In genomic region chr18:13555192-13555591, GRCh38 we compare ENCODE assay signal across 18 cellular contexts.
DNase-seq lines count a peak whose midpoint lies in the region; ATAC-seq and FAIRE-seq lines count a peak whose summit lies in the region.
"Had no signal": no experiment of that assay in that cellular context is flagged by ENCODE, and none has a peak within 500 bp of the region (broad histone marks: within the 10 kb centered on the region; RNA-seq: fewer than 3 reads in every experiment).

No MANE protein-coding gene starts in this region.

- no peaks in the 10 kb centered on the region for H3K36me3 ChIP-seq in trophoblast cell (ENCODE audit: control insufficient read depth in 1 of 2, insufficient read depth in 2 of 2, low read length in 2 of 2)

- H3K18ac ChIP-seq in trophoblast cell (ENCODE audit: low read length): no peak overlapping the region

- no peak overlapping the region for H3K23ac ChIP-seq in trophoblast cell (ENCODE audit: low read length)

- FAIRE-seq in urothelium cell line (lab: Jason Lieb, UNC): peak; percentile 78
- FAIRE-seq: GM12878, GM18507, H54 had no signal

- no peak overlapping the region for H2BK120ac ChIP-seq in trophoblast cell (ENCODE audit: insufficient read depth, low read length, poor library complexity)

- H3K27ac Mint-ChIP-seq in activated T-cell treated with anti-CD3 and anti-CD28 coated beads, Interleukin-2, amount 50 U/mL, for 24 hours: peak overlapping the region; percentile 23
- H3K27ac Mint-ChIP-seq in activated naive CD8-positive, alpha-beta T cell: peak overlapping the region; percentile 17
- H3K27ac Mint-ChIP-seq in activated naive CD8-positive, alpha-beta T cell treated with anti-CD3 and anti-CD28 coated beads for 36 hours: no peak overlapping the region
- no peak overlapping the region for H3K27ac Mint-ChIP-seq in activated T-helper 17 cell treated with anti-CD3 and anti-CD28 coated beads, Interleukin-2, amount 50 U/mL, for 72 hours

- peak; percentile 69 for ATAC-seq in activated T-helper 17 cell treated with anti-CD3 and anti-CD28 coated beads, Interleukin-2, amount 50 U/mL, for 72 hours (replicated peaks)
- ATAC-seq: GM12878, HCT116 had no signal

- no peaks in the 10 kb centered on the region for H3K9me3 ChIP-seq in trophoblast cell (ENCODE audit: insufficient read depth, low read depth, low read length)
- H3K9me3 ChIP-seq: BLaER1 had no signal

- no peaks in the 10 kb centered on the region for H3K4me1 ChIP-seq in trophoblast cell (ENCODE audit: control insufficient read depth in 1 of 2, insufficient read depth in 2 of 2, low read length in 2 of 2)

- no peaks in the 10 kb centered on the region for H3K79me1 ChIP-seq in trophoblast cell (ENCODE audit: low read length)

- H3K4me3 Mint-ChIP-seq in activated T-cell treated with anti-CD3 and anti-CD28 coated beads, Interleukin-2, amount 50 U/mL, for 24 hours: no peak overlapping the region
- H3K4me3 Mint-ChIP-seq in activated naive CD8-positive, alpha-beta T cell: no peak overlapping the region
- H3K4me3 Mint-ChIP-seq in activated naive CD8-positive, alpha-beta T cell treated with anti-CD3 and anti-CD28 coated beads for 36 hours: no peak overlapping the region
- H3K4me3 Mint-ChIP-seq in activated T-helper 17 cell treated with anti-CD3 and anti-CD28 coated beads, Interleukin-2, amount 50 U/mL, for 72 hours: no peak overlapping the region

- no peak overlapping the region for H2BK12ac ChIP-seq in trophoblast cell (ENCODE audit: low read length)

- H3K27me3 ChIP-seq in trophoblast cell (ENCODE audit: insufficient read depth, low read length): no peaks in the 10 kb centered on the region
- H3K27me3 ChIP-seq: BLaER1 had no signal

- H2BK5ac ChIP-seq in trophoblast cell (ENCODE audit: low read depth, low read length, poor library complexity): no peak overlapping the region

- no peaks in the 10 kb centered on the region for H3K36me3 Mint-ChIP-seq in activated T-cell treated with anti-CD3 and anti-CD28 coated beads, Interleukin-2, amount 50 U/mL, for 24 hours (ENCODE audit: low read depth)
- peaks cover under 1% of the 10 kb centered on the region for H3K36me3 Mint-ChIP-seq in activated naive CD8-positive, alpha-beta T cell
- peaks cover 9% of the 10 kb centered on the region for H3K36me3 Mint-ChIP-seq in activated naive CD8-positive, alpha-beta T cell treated with anti-CD3 and anti-CD28 coated beads for 36 hours
- no peaks in the 10 kb centered on the region for H3K36me3 Mint-ChIP-seq in activated T-helper 17 cell treated with anti-CD3 and anti-CD28 coated beads, Interleukin-2, amount 50 U/mL, for 72 hours (ENCODE audit: low read depth)

- no peak overlapping the region for H4K91ac ChIP-seq in trophoblast cell (ENCODE audit: low read depth, low read length)

- H3K4me2 ChIP-seq in trophoblast cell (ENCODE audit: low read length): no peak overlapping the region
- H3K4me2 ChIP-seq: BLaER1 had no signal

- H3K9me3 Mint-ChIP-seq in activated T-cell treated with anti-CD3 and anti-CD28 coated beads, Interleukin-2, amount 50 U/mL, for 24 hours: no peaks in the 10 kb centered on the region
- H3K9me3 Mint-ChIP-seq in activated naive CD8-positive, alpha-beta T cell (ENCODE audit: low read depth): no peaks in the 10 kb centered on the region
- H3K9me3 Mint-ChIP-seq in activated naive CD8-positive, alpha-beta T cell treated with anti-CD3 and anti-CD28 coated beads for 36 hours: no peaks in the 10 kb centered on the region
- H3K9me3 Mint-ChIP-seq in activated T-helper 17 cell treated with anti-CD3 and anti-CD28 coated beads, Interleukin-2, amount 50 U/mL, for 72 hours: no peaks in the 10 kb centered on the region

- H4K8ac ChIP-seq in trophoblast cell (ENCODE audit: low read depth, low read length): no peak overlapping the region

- H3K4me1 Mint-ChIP-seq in activated T-cell treated with anti-CD3 and anti-CD28 coated beads, Interleukin-2, amount 50 U/mL, for 24 hours (ENCODE audit: low read depth): peaks cover 32% of the 10 kb centered on the region
- peaks cover 24% of the 10 kb centered on the region for H3K4me1 Mint-ChIP-seq in activated naive CD8-positive, alpha-beta T cell (ENCODE audit: low read depth)
- H3K4me1 Mint-ChIP-seq in activated naive CD8-positive, alpha-beta T cell treated with anti-CD3 and anti-CD28 coated beads for 36 hours: peaks cover 24% of the 10 kb centered on the region
- H3K4me1 Mint-ChIP-seq in activated T-helper 17 cell treated with anti-CD3 and anti-CD28 coated beads, Interleukin-2, amount 50 U/mL, for 72 hours: peaks cover 23% of the 10 kb centered on the region

- H2AK5ac ChIP-seq in trophoblast cell (ENCODE audit: low read length): no peak overlapping the region

- no peak overlapping the region for H3K4ac ChIP-seq in trophoblast cell (ENCODE audit: low read depth, low read length)

- no peaks in the 10 kb centered on the region for H3K27me3 Mint-ChIP-seq in activated T-cell treated with anti-CD3 and anti-CD28 coated beads, Interleukin-2, amount 50 U/mL, for 24 hours
- H3K27me3 Mint-ChIP-seq in activated naive CD8-positive, alpha-beta T cell: no peaks in the 10 kb centered on the region
- H3K27me3 Mint-ChIP-seq in activated naive CD8-positive, alpha-beta T cell treated with anti-CD3 and anti-CD28 coated beads for 36 hours: no peaks in the 10 kb centered on the region
- H3K27me3 Mint-ChIP-seq in activated T-helper 17 cell treated with anti-CD3 and anti-CD28 coated beads, Interleukin-2, amount 50 U/mL, for 72 hours: no peaks in the 10 kb centered on the region

- H2AFZ ChIP-seq in trophoblast cell (ENCODE audit: insufficient read depth, low read length, poor library complexity): no peak overlapping the region
- H2AFZ ChIP-seq: GM23248 had no signal

- no peak overlapping the region for H3K4me3 ChIP-seq in trophoblast cell (ENCODE audit: low read depth, low read length)
- H3K4me3 ChIP-seq: BLaER1, GM12878, GM23248 had no signal

- DNase-seq in activated T-cell treated with anti-CD3 and anti-CD28 coated beads, Interleukin-2, amount 50 U/mL, for 24 hours: no peak
- DNase-seq in activated T-cell treated with anti-CD3 and anti-CD28 coated beads for 4 hours (no peak), urothelium cell line (ENCODE audit: low spot score) (no peak), mesenteric fat pad (ENCODE audit: low spot score) (no peak), trophoblast cell (no peak)
- no peak for DNase-seq in activated naive CD8-positive, alpha-beta T cell treated with anti-CD3 and anti-CD28 coated beads for 36 hours
- DNase-seq: 8988T, AML-193, DMS79, GM23248 had no signal

- no peak overlapping the region for H3K9ac ChIP-seq in trophoblast cell (ENCODE audit: low read length)
- H3K9ac ChIP-seq: BLaER1, GM23248 had no signal

- WGBS in trophoblast cell (ENCODE audit: extremely low coverage, insufficient coverage, insufficient read length): no CpG with 5 or more reads among the region's 2 CpGs

- no peaks in the 10 kb centered on the region for H3K79me2 ChIP-seq in trophoblast cell (ENCODE audit: control insufficient read depth, insufficient read depth, low read length, poor library complexity)

- H3K27ac ChIP-seq in trophoblast cell (ENCODE audit: low read depth, low read length): no peak overlapping the region
- H3K27ac ChIP-seq: BLaER1, GM23248, HL-60 had no signal

- H3K14ac ChIP-seq in trophoblast cell (ENCODE audit: low read length): no peak overlapping the region

- H4K12ac ChIP-seq in trophoblast cell (ENCODE audit: low read depth, low read length): no peak overlapping the region

Comparison
In these comparisons a context has a peak if more than half of its experiments do, and no peak if none do; other contexts are left out.
1. H3K27ac Mint-ChIP-seq: peak in activated T-cell treated with anti-CD3 and anti-CD28 coated beads, Interleukin-2, amount 50 U/mL, for 24 hours (single experiment) and activated naive CD8-positive, alpha-beta T cell (single experiment); none in activated naive CD8-positive, alpha-beta T cell treated with anti-CD3 and anti-CD28 coated beads for 36 hours (single experiment) and activated T-helper 17 cell treated with anti-CD3 and anti-CD28 coated beads, Interleukin-2, amount 50 U/mL, for 72 hours (single experiment).